Comparison of ENCODE assay signal across 10 cellular contexts in genomic region chr6:41581381-41581991, GRCh38. TPM values are rescaled to one million over a fixed set of nuclear protein-coding genes. Genes with fewer than 3 reads are reported as not detected.
DNase-seq lines count a peak whose midpoint lies in the region; ATAC-seq lines count a peak whose summit lies in the region.
"Had no signal": no experiment of that assay in that cellular context is flagged by ENCODE, and none has a peak within 500 bp of the region (broad histone marks: within the 10 kb centered on the region; RNA-seq: fewer than 3 reads in every experiment).

No MANE protein-coding gene starts in this region.

- ATAC-seq in central memory CD8-positive, alpha-beta T cell (replicated peaks; ENCODE audit: extremely low read depth, poor library complexity, severe bottlenecking): no peak
- ATAC-seq in HG02588 (IDR thresholded peaks at IDR 0.05; ENCODE audit: unreplicated experiment) (no peak), GM18867 (IDR thresholded peaks at IDR 0.05; ENCODE audit: unreplicated experiment) (no peak)
- no peak for ATAC-seq in activated naive CD8-positive, alpha-beta T cell treated with anti-CD3 and anti-CD28 coated beads, Interleukin-2, amount 50 U/mL, for 24 hours

- H3K4me3 Mint-ChIP-seq in central memory CD8-positive, alpha-beta T cell: no peak overlapping the region
- H3K4me3 Mint-ChIP-seq in activated naive CD8-positive, alpha-beta T cell treated with anti-CD3 and anti-CD28 coated beads, Interleukin-2, amount 50 U/mL, for 24 hours: no peak overlapping the region

- no peak overlapping the region for H3K4me3 ChIP-seq in mesodermal cell (ENCODE audit: extremely low read depth, insufficient read depth, low read length, poor library complexity, severe bottlenecking)
- H3K4me3 ChIP-seq: skin epidermis had no signal

- no peaks in the 10 kb centered on the region for H3K9me3 ChIP-seq in mesodermal cell (ENCODE audit: control insufficient read depth, low read length)

- DNase-seq in AG20443 (ENCODE audit: low spot score) (peak; percentile 87), NCI-H446 treated with DMSO at 0.1 percent for 48 hours (lab: John Stamatoyannopoulos, UW) (peak; percentile 67), NCI-H2227 treated with DMSO at 0.1 percent for 48 hours (lab: John Stamatoyannopoulos, UW) (no peak)
- no peak for DNase-seq in central memory CD8-positive, alpha-beta T cell (ENCODE audit: low spot score in 2 of 2)
- no peak for DNase-seq in activated naive CD8-positive, alpha-beta T cell treated with anti-CD3 and anti-CD28 coated beads, Interleukin-2, amount 50 U/mL, for 24 hours
- DNase-seq: OCI-M1 had no signal

- no peaks in the 10 kb centered on the region for H3K27me3 Mint-ChIP-seq in central memory CD8-positive, alpha-beta T cell
- no peaks in the 10 kb centered on the region for H3K27me3 Mint-ChIP-seq in activated naive CD8-positive, alpha-beta T cell treated with anti-CD3 and anti-CD28 coated beads, Interleukin-2, amount 50 U/mL, for 24 hours

- H3K4me1 ChIP-seq in mesodermal cell (ENCODE audit: control insufficient read depth, insufficient read depth, low read length, poor library complexity, severe bottlenecking): peaks cover 73% of the 10 kb centered on the region

- H3K4me1 Mint-ChIP-seq in central memory CD8-positive, alpha-beta T cell: peaks cover 40% of the 10 kb centered on the region
- H3K4me1 Mint-ChIP-seq in activated naive CD8-positive, alpha-beta T cell treated with anti-CD3 and anti-CD28 coated beads, Interleukin-2, amount 50 U/mL, for 24 hours: no peaks in the 10 kb centered on the region

- peak overlapping the region; percentile 4 for H3K27ac Mint-ChIP-seq in central memory CD8-positive, alpha-beta T cell (ENCODE audit: low read depth)
- no peak overlapping the region for H3K27ac Mint-ChIP-seq in activated naive CD8-positive, alpha-beta T cell treated with anti-CD3 and anti-CD28 coated beads, Interleukin-2, amount 50 U/mL, for 24 hours

- H3K9me3 Mint-ChIP-seq in central memory CD8-positive, alpha-beta T cell: no peaks in the 10 kb centered on the region
- no peaks in the 10 kb centered on the region for H3K9me3 Mint-ChIP-seq in activated naive CD8-positive, alpha-beta T cell treated with anti-CD3 and anti-CD28 coated beads, Interleukin-2, amount 50 U/mL, for 24 hours

- H3K36me3 Mint-ChIP-seq in central memory CD8-positive, alpha-beta T cell (ENCODE audit: insufficient read depth): peaks cover 4% of the 10 kb centered on the region
- H3K36me3 Mint-ChIP-seq in activated naive CD8-positive, alpha-beta T cell treated with anti-CD3 and anti-CD28 coated beads, Interleukin-2, amount 50 U/mL, for 24 hours (ENCODE audit: low read depth): no peaks in the 10 kb centered on the region

- H3K36me3 ChIP-seq in mesodermal cell (ENCODE audit: control insufficient read depth, insufficient read depth, low read length): peaks cover 10% of the 10 kb centered on the region

- H3K27ac ChIP-seq in mesodermal cell (ENCODE audit: low read depth, low read length, severe bottlenecking): peak overlapping the region; percentile 88

- 82 to 88% methylated on average over 12 of the region's 12 CpGs for WGBS in mesodermal cell (ENCODE audit: insufficient coverage in 2 of 2), 2 experiments

RNA-seq across cellular contexts. Expression of gene FOXP4, which starts 35.3 kb away (rescaled TPM):
- 26.7 TPM for polyA plus RNA-seq in mesodermal cell (2013, experiment 1 of 2)
- polyA plus RNA-seq in mesodermal cell (2013, experiment 2 of 2): 25.3 TPM

RNA-seq across cellular contexts. Expression of gene MDFI, which starts 56.8 kb away (rescaled TPM):
- polyA plus RNA-seq in mesodermal cell (2013, experiment 1 of 2): 178 TPM
- 145 TPM for polyA plus RNA-seq in mesodermal cell (2013, experiment 2 of 2)

Comparison
In these comparisons a context has a peak if more than half of its experiments do, and no peak if none do; other contexts are left out.
1. DNase-seq: peak in AG20443 (single experiment) and NCI-H446 treated with DMSO at 0.1 percent for 48 hours (single experiment); none in central memory CD8-positive, alpha-beta T cell (0 of 2), NCI-H2227 treated with DMSO at 0.1 percent for 48 hours (single experiment) and activated naive CD8-positive, alpha-beta T cell treated with anti-CD3 and anti-CD28 coated beads, Interleukin-2, amount 50 U/mL, for 24 hours (single experiment).